In the genomic region with DNA sequence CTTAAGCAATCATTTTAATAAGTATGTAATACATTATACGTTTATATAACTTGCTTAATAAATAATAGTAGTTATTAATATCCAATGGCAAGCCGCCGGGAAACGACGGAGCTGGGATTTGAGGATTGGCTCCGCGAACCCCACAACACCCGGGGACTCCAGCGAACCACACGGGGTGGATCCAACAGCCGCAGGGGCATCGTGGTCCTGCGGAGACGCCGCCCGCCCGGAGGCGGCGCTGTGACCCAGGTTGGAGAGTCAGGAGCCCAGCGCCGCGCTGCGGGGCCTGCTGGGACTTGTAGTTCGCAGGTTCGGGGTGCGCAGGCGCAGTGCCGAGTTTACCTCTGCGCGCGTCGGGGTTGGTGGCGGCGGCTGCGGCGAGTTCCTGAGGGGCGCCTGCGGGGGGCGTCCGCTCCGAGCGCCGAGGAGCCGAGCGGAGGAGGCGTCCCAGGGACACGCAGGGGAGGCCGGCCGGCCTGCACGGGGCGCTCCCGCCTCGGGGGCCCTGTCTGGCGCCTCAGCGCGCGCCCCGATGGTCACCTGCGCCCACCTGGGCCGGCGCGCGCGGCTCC, we compare ENCODE assay signal across 8 cellular contexts. TPM values are rescaled to one million over a fixed set of nuclear protein-coding genes. Genes with fewer than 3 reads are reported as not detected.
DNase-seq lines count a peak whose midpoint lies in the region; ATAC-seq and TF ChIP-seq lines count a peak whose summit lies in the region.

A gene (plus strand): TSS at position 329 of the 572 bp plus-strand sequence. CDS start 204 bp downstream, at position 533.

- H3K4me1 ChIP-seq in Karpas-422 (ENCODE audit: low read length) (peaks cover 4% of the 10 kb centered on the region), Peyer's patch (peaks cover 0 to 8% (median 3%) of the 10 kb centered on the region in 4 donors)
- H3K4me1 ChIP-seq in naive thymus-derived CD4-positive, alpha-beta T cell (ENCODE audit: control insufficient read depth in 2 of 2, insufficient read depth in 2 of 2, low read length in 2 of 2): peaks cover 3 to 4% of the 10 kb centered on the region in 2 donors

- H3K4me3 Mint-ChIP-seq in activated T-helper 1 cell treated with anti-CD3 and anti-CD28 coated beads, Interleukin-12 subunit alpha, Interleukin-12 subunit beta, Interleukin-2, Interleukin-4 antibody, amounts not matched to agents 30 ng/mL and 10 ng/mL and 1 ng/mL, durations not matched to agents 14 hours and 24 hours and 36 hours: peak within 1 kb of the TSS; percentile 82
- peak within 1 kb of the TSS; percentile 79 to 92 (median 86) for H3K4me3 Mint-ChIP-seq in naive thymus-derived CD4-positive, alpha-beta T cell
- H3K4me3 Mint-ChIP-seq in stimulated activated memory B cell treated with anti-CD40 and anti-IgM and Interleukin-4, amounts not matched to agents 10 μg/mL and 1 μg/mL and 100 μg/mL, for 72 hours: peak within 1 kb of the TSS; percentile 85

- TF ChIP-seq CTCF in Peyer's patch (IDR thresholded peaks at IDR 0.05): peak; percentile 96 to 100 (median 98)
- peak; percentile 77 for TF ChIP-seq CTCF in fibroblast of mammary gland (conservative IDR thresholded peaks at IDR 0.05; ENCODE audit: control insufficient read depth, insufficient read depth, low read depth, low read length)

- POLR2A ChIA-PET in naive thymus-derived CD4-positive, alpha-beta T cell (lab: Charles Lee): interaction anchor here (0.5 to 1.4 kb wide), 6 partner anchors 11 to 1185 kb away, joined by 3 to 6 read pairs (median 3); no protein-coding TSS in a partner anchor

- no peaks in the 10 kb centered on the region for H3K4me1 Mint-ChIP-seq in activated T-helper 1 cell treated with anti-CD3 and anti-CD28 coated beads, Interleukin-12 subunit alpha, Interleukin-12 subunit beta, Interleukin-2, Interleukin-4 antibody, amounts not matched to agents 30 ng/mL and 10 ng/mL and 1 ng/mL, durations not matched to agents 14 hours and 24 hours and 36 hours (ENCODE audit: low read depth)
- H3K4me1 Mint-ChIP-seq in naive thymus-derived CD4-positive, alpha-beta T cell: peaks cover 3 to 18% (median 6%) of the 10 kb centered on the region in 7 donors
- peaks cover 23% of the 10 kb centered on the region for H3K4me1 Mint-ChIP-seq in stimulated activated memory B cell treated with anti-CD40 and anti-IgM and Interleukin-4, amounts not matched to agents 10 μg/mL and 1 μg/mL and 100 μg/mL, for 72 hours

- no peaks in the 10 kb centered on the region for H4K20me1 ChIP-seq in Karpas-422 (ENCODE audit: insufficient read depth, low read depth, low read length)

- H2AFZ ChIP-seq in Karpas-422 (ENCODE audit: low read length): peak within 1 kb of the TSS; percentile 26; the same call in 1 of the 2 replicates

- peak within 1 kb of the TSS; percentile 80 for H3K4me2 ChIP-seq in Karpas-422 (ENCODE audit: low read depth, low read length, poor library complexity, severe bottlenecking)

- H3K36me3 ChIP-seq in Karpas-422 (ENCODE audit: insufficient read depth, low read length) (no peaks in the 10 kb centered on the region), Peyer's patch (peaks cover 0 to 6% (median 0%) of the 10 kb centered on the region in 3 donors)
- peaks cover 0 to 8% (median 0%) of the 10 kb centered on the region in 3 experiments for H3K36me3 ChIP-seq in naive thymus-derived CD4-positive, alpha-beta T cell (ENCODE audit: control insufficient read depth in 2 of 3, insufficient read depth in 3 of 3, low read length in 3 of 3)

- H3K79me2 ChIP-seq in Karpas-422 (ENCODE audit: low read length): 0 out of 2 replicates have a peak, but pooled peaks cover 3% of the 10 kb centered on the region

- peaks cover 4% of the 10 kb centered on the region for H3K9me3 Mint-ChIP-seq in activated T-helper 1 cell treated with anti-CD3 and anti-CD28 coated beads, Interleukin-12 subunit alpha, Interleukin-12 subunit beta, Interleukin-2, Interleukin-4 antibody, amounts not matched to agents 30 ng/mL and 10 ng/mL and 1 ng/mL, durations not matched to agents 14 hours and 24 hours and 36 hours
- H3K9me3 Mint-ChIP-seq in naive thymus-derived CD4-positive, alpha-beta T cell: peaks cover 0 to 2% (median 0%) of the 10 kb centered on the region in 11 donors
- H3K9me3 Mint-ChIP-seq in stimulated activated memory B cell treated with anti-CD40 and anti-IgM and Interleukin-4, amounts not matched to agents 10 μg/mL and 1 μg/mL and 100 μg/mL, for 72 hours: peaks cover 5% of the 10 kb centered on the region

- H3K27ac Mint-ChIP-seq in activated T-helper 1 cell treated with anti-CD3 and anti-CD28 coated beads, Interleukin-12 subunit alpha, Interleukin-12 subunit beta, Interleukin-2, Interleukin-4 antibody, amounts not matched to agents 30 ng/mL and 10 ng/mL and 1 ng/mL, durations not matched to agents 14 hours and 24 hours and 36 hours: no peak within 1 kb of the TSS
- H3K27ac Mint-ChIP-seq in naive thymus-derived CD4-positive, alpha-beta T cell: peak within 1 kb of the TSS in 7 of 9 donors; percentile 22 to 80 (median 52)
- peak within 1 kb of the TSS; percentile 75 for H3K27ac Mint-ChIP-seq in stimulated activated memory B cell treated with anti-CD40 and anti-IgM and Interleukin-4, amounts not matched to agents 10 μg/mL and 1 μg/mL and 100 μg/mL, for 72 hours

- no peak within 1 kb of the TSS for H3K27ac ChIP-seq in Karpas-422 (ENCODE audit: low read length)
- peak within 1 kb of the TSS; percentile 28 to 83 (median 55) for H3K27ac ChIP-seq in Peyer's patch
- peak within 1 kb of the TSS; percentile 76 for H3K27ac ChIP-seq in naive thymus-derived CD4-positive, alpha-beta T cell (ENCODE audit: low read depth, low read length)

- no peaks in the 10 kb centered on the region for H3K27me3 ChIP-seq in Karpas-422 (ENCODE audit: low read length)
- H3K27me3 ChIP-seq in Peyer's patch: no peaks in the 10 kb centered on the region
- H3K27me3 ChIP-seq in naive thymus-derived CD4-positive, alpha-beta T cell (ENCODE audit: control insufficient read depth in 2 of 2, insufficient read depth in 2 of 2, low read length in 2 of 2): no peaks in the 10 kb centered on the region

- no peaks in the 10 kb centered on the region for H3K27me3 Mint-ChIP-seq in activated T-helper 1 cell treated with anti-CD3 and anti-CD28 coated beads, Interleukin-12 subunit alpha, Interleukin-12 subunit beta, Interleukin-2, Interleukin-4 antibody, amounts not matched to agents 30 ng/mL and 10 ng/mL and 1 ng/mL, durations not matched to agents 14 hours and 24 hours and 36 hours (ENCODE audit: insufficient read depth)
- H3K27me3 Mint-ChIP-seq in naive thymus-derived CD4-positive, alpha-beta T cell: no peaks in the 10 kb centered on the region
- H3K27me3 Mint-ChIP-seq in stimulated activated memory B cell treated with anti-CD40 and anti-IgM and Interleukin-4, amounts not matched to agents 10 μg/mL and 1 μg/mL and 100 μg/mL, for 72 hours: no peaks in the 10 kb centered on the region

- H3K9ac ChIP-seq in Karpas-422 (ENCODE audit: low read length): peak within 1 kb of the TSS; percentile 76

- H3K4me3 ChIP-seq in Karpas-422 (ENCODE audit: low read length): peak within 1 kb of the TSS; percentile 84
- peak within 1 kb of the TSS; percentile 69 to 98 (median 95) for H3K4me3 ChIP-seq in Peyer's patch
- H3K4me3 ChIP-seq in fibroblast of mammary gland (ENCODE audit: control insufficient read depth, low read depth, low read length): peak within 1 kb of the TSS; percentile 58
- H3K4me3 ChIP-seq in naive thymus-derived CD4-positive, alpha-beta T cell (ENCODE audit: low read length): peak within 1 kb of the TSS; percentile 79

- intact Hi-C loops in activated T-helper 1 cell treated with anti-CD3 and anti-CD28 coated beads, Interleukin-12 subunit alpha, Interleukin-12 subunit beta, Interleukin-2, Interleukin-4 antibody, amounts not matched to agents 30 ng/mL and 10 ng/mL and 1 ng/mL, durations not matched to agents 14 hours and 24 hours and 36 hours (cut with micrococcal nuclease): loop anchor here (1.0 kb wide), 3 partner anchors 22 to 117 kb away; a partner anchor contains a TSS
- intact Hi-C loops in naive thymus-derived CD4-positive, alpha-beta T cell (cut with micrococcal nuclease): loop anchor here (1.0 to 5.0 kb wide), 9 partner anchors 22 to 242 kb away; a partner anchor contains a TSS

- no peaks in the 10 kb centered on the region for H3K9me2 ChIP-seq in Karpas-422 (replicated peaks; ENCODE audit: insufficient read depth, low read length)

- DNase-seq in Daoy (ENCODE audit: low read depth): peak; percentile 97
- peak; percentile 98 for DNase-seq in Karpas-422
- DNase-seq in Peyer's patch: peak; percentile 96 to 99 (median 98)
- peak; percentile 95 for DNase-seq in activated T-helper 1 cell treated with anti-CD3 and anti-CD28 coated beads, Interleukin-12 subunit alpha, Interleukin-12 subunit beta, Interleukin-2, Interleukin-4 antibody, amounts not matched to agents 30 ng/mL and 10 ng/mL and 1 ng/mL, durations not matched to agents 14 hours and 24 hours and 36 hours (ENCODE audit: low spot score)
- peak; percentile 93 for DNase-seq in fibroblast of mammary gland (ENCODE audit: low read depth)
- DNase-seq in naive thymus-derived CD4-positive, alpha-beta T cell: peak; percentile 95 to 99 (median 98)

- TF ChIP-seq POLR2A in Peyer's patch (IDR thresholded peaks at IDR 0.05): peak; percentile 27

- H3K36me3 Mint-ChIP-seq in activated T-helper 1 cell treated with anti-CD3 and anti-CD28 coated beads, Interleukin-12 subunit alpha, Interleukin-12 subunit beta, Interleukin-2, Interleukin-4 antibody, amounts not matched to agents 30 ng/mL and 10 ng/mL and 1 ng/mL, durations not matched to agents 14 hours and 24 hours and 36 hours (ENCODE audit: low read depth): peaks cover 3% of the 10 kb centered on the region
- peaks cover 0 to 7% (median 4%) of the 10 kb centered on the region in 5 donors for H3K36me3 Mint-ChIP-seq in naive thymus-derived CD4-positive, alpha-beta T cell
- H3K36me3 Mint-ChIP-seq in stimulated activated memory B cell treated with anti-CD40 and anti-IgM and Interleukin-4, amounts not matched to agents 10 μg/mL and 1 μg/mL and 100 μg/mL, for 72 hours: peaks cover 11% of the 10 kb centered on the region

- peak; percentile 78 for ATAC-seq in GM21825 (IDR thresholded peaks at IDR 0.05; ENCODE audit: unreplicated experiment)
- ATAC-seq in naive thymus-derived CD4-positive, alpha-beta T cell: peak; percentile 100
- ATAC-seq in stimulated activated memory B cell treated with anti-CD40 and anti-IgM and Interleukin-4, amounts not matched to agents 10 μg/mL and 1 μg/mL and 100 μg/mL, for 72 hours: peak; percentile 96

- CTCF ChIA-PET in naive thymus-derived CD4-positive, alpha-beta T cell (lab: Charles Lee): interaction anchor here (0.7 to 1.5 kb wide), 3 partner anchors 15 to 199 kb away, joined by 3 read pairs; a partner anchor contains a TSS

- H3K9me3 ChIP-seq in Karpas-422 (ENCODE audit: low read length) (no peaks in the 10 kb centered on the region), Peyer's patch (no peaks in the 10 kb centered on the region)
- H3K9me3 ChIP-seq in naive thymus-derived CD4-positive, alpha-beta T cell (ENCODE audit: control insufficient read depth in 2 of 3, low read length in 3 of 3): no peaks in the 10 kb centered on the region

RNA-seq across cellular contexts. Expression of the gene that starts here (rescaled TPM):
- total RNA-seq in Daoy (2014; rRNA removed; shearing (Covaris generic)): 1.7 and 1.9 TPM in 2 replicates
- 2.6 and 4.0 TPM in 2 replicates for total RNA-seq in Karpas-422 (2014; rRNA removed; shearing (Covaris generic); ENCODE audit: low replicate concordance)
- total RNA-seq in Peyer's patch: 10 to 100 TPM in 1 of 4 donors, 1 to 10 TPM in 3; 2.5 to 15.4 (median 6.7) TPM
- 1.8 and 1.9 TPM in 2 replicates for total RNA-seq in activated T-helper 1 cell treated with anti-CD3 and anti-CD28 coated beads, Interleukin-12 subunit alpha, Interleukin-12 subunit beta, Interleukin-2, Interleukin-4 antibody, amounts not matched to agents 30 ng/mL and 10 ng/mL and 1 ng/mL, durations not matched to agents 14 hours and 24 hours and 36 hours
- total RNA-seq in naive thymus-derived CD4-positive, alpha-beta T cell: 1 to 10 TPM; 3.7 to 9.2 (median 5.8) TPM
- 1 to 10 TPM; 3.6 to 7.1 TPM for polyA plus RNA-seq in naive thymus-derived CD4-positive, alpha-beta T cell
